In genomic region chr14:61379639-61380184, GRCh38 we compare ENCODE assay signal across 19 cellular contexts. TPM values are rescaled to one million over a fixed set of nuclear protein-coding genes. Genes with fewer than 3 reads are reported as not detected.
DNase-seq lines count a peak whose midpoint lies in the region; ATAC-seq and TF ChIP-seq lines count a peak whose summit lies in the region.
"Had no signal": no experiment of that assay in that cellular context is flagged by ENCODE, and none has a peak within 500 bp of the region (broad histone marks: within the 10 kb centered on the region; RNA-seq: fewer than 3 reads in every experiment).

No MANE protein-coding gene starts in this region.

- no peaks in the 10 kb centered on the region for H3K27me3 Mint-ChIP-seq in activated naive CD8-positive, alpha-beta T cell treated with anti-CD3 and anti-CD28 coated beads, Interleukin-2, amount 50 U/mL, for 24 hours

- CTCF ChIA-PET in A673 (lab: Charles Lee), result no interaction called here

- TF ChIP-seq CTCF in vagina (IDR thresholded peaks at IDR 0.05), result no peak
- TF ChIP-seq CTCF in A673 (conservative IDR thresholded peaks at IDR 0.05; ENCODE audit: low read depth, low read length), result no peak

- H3K4me3 Mint-ChIP-seq in activated naive CD8-positive, alpha-beta T cell treated with anti-CD3 and anti-CD28 coated beads, Interleukin-2, amount 50 U/mL, for 24 hours, result peak overlapping the region; percentile 15

- H3K9me3 ChIP-seq in vagina (no peaks in the 10 kb centered on the region), A673 (ENCODE audit: low read depth, low read length, poor library complexity, severe bottlenecking) (peaks cover 2% of the 10 kb centered on the region)
- H3K9me3 ChIP-seq: neutrophil had no signal

- H3K27ac Mint-ChIP-seq in activated naive CD4-positive, alpha-beta T cell treated with anti-CD3 and anti-CD28 coated beads, Interleukin-2, amount 50 U/mL, for 72 hours, result peak overlapping the region; percentile 58 to 65
- H3K27ac Mint-ChIP-seq in activated naive CD8-positive, alpha-beta T cell treated with anti-CD3 and anti-CD28 coated beads, Interleukin-2, amount 50 U/mL, for 24 hours, result peak overlapping the region; percentile 80

- DNase-seq in activated naive CD4-positive, alpha-beta T cell treated with anti-CD3 and anti-CD28 coated beads, Interleukin-2, amount 50 U/mL, for 72 hours (ENCODE audit: low spot score in 2 of 2), result no peak
- DNase-seq in activated naive CD4-positive, alpha-beta T cell treated with Interleukin-2 at 50 U/mL for 16 hours, result no peak
- peak; percentile 39 for DNase-seq in activated naive CD8-positive, alpha-beta T cell treated with anti-CD3 and anti-CD28 coated beads, Interleukin-2, amount 50 U/mL, for 24 hours
- DNase-seq in vagina (ENCODE audit: extremely low spot score in 2 of 2) (no peak), A673 (ENCODE audit: low spot score) (no peak), T-helper 9 cell (no peak)
- DNase-seq: anterior cingulate cortex; DMS153; HCEC 1CT; heart left ventricle; NCI-H1694; NCI-H446 treated with DMSO at 0.1 percent for 48 hours; right cardiac atrium; SK-N-SH; stimulated activated CD4-positive, alpha-beta T cell treated with anti-CD3 and anti-CD28 coated beads, Interleukin-2, amount 100 ng/mL, for 24 hours; trophoblast cell had no signal

- H3K36me3 ChIP-seq in vagina, result no peaks in the 10 kb centered on the region
- H3K36me3 ChIP-seq in A673 (ENCODE audit: insufficient read depth, low read length, poor library complexity, severe bottlenecking), result no peaks in the 10 kb centered on the region
- H3K36me3 ChIP-seq: heart left ventricle, neutrophil had no signal

- H3K9me3 Mint-ChIP-seq in activated naive CD4-positive, alpha-beta T cell treated with anti-CD3 and anti-CD28 coated beads, Interleukin-2, amount 50 U/mL, for 72 hours, result peaks cover 9 to 16% of the 10 kb centered on the region in 2 donors
- H3K9me3 Mint-ChIP-seq in activated naive CD8-positive, alpha-beta T cell treated with anti-CD3 and anti-CD28 coated beads, Interleukin-2, amount 50 U/mL, for 24 hours, result no peaks in the 10 kb centered on the region

- peak; percentile 41 to 60 for ATAC-seq in activated naive CD4-positive, alpha-beta T cell treated with anti-CD3 and anti-CD28 coated beads, Interleukin-2, amount 50 U/mL, for 72 hours
- ATAC-seq in HG02798 (IDR thresholded peaks at IDR 0.05; ENCODE audit: poor library complexity, unreplicated experiment) (peak; percentile 48), HG02938 (IDR thresholded peaks at IDR 0.05; ENCODE audit: unreplicated experiment) (no peak)
- ATAC-seq in activated naive CD8-positive, alpha-beta T cell treated with anti-CD3 and anti-CD28 coated beads, Interleukin-2, amount 50 U/mL, for 24 hours, result peak; percentile 70
- ATAC-seq: heart left ventricle, right cardiac atrium had no signal

- POLR2A ChIA-PET in A673 (lab: Charles Lee; ENCODE audit: low non-redundant PET), result no interaction called here

- H3K4me3 ChIP-seq in vagina (no peak overlapping the region), A673 (ENCODE audit: low read depth, low read length, poor library complexity, severe bottlenecking) (no peak overlapping the region)
- H3K4me3 ChIP-seq: heart left ventricle had no signal

- H3K27me3 ChIP-seq in vagina (no peaks in the 10 kb centered on the region), A673 (replicated peaks; ENCODE audit: insufficient read depth, low read depth, low read length, poor library complexity) (no peaks in the 10 kb centered on the region)
- H3K27me3 ChIP-seq: heart left ventricle, neutrophil had no signal

- BruUV-seq in A673 (replicated peaks; lab: Mats Ljungman, UMichigan), result no TSS peak

- peaks cover 79% of the 10 kb centered on the region for H3K4me1 Mint-ChIP-seq in activated naive CD8-positive, alpha-beta T cell treated with anti-CD3 and anti-CD28 coated beads, Interleukin-2, amount 50 U/mL, for 24 hours

- H3K4me1 ChIP-seq in vagina, result peaks cover 18% of the 10 kb centered on the region
- no peaks in the 10 kb centered on the region for H3K4me1 ChIP-seq in A673 (ENCODE audit: insufficient read depth, low read length, poor library complexity, severe bottlenecking)

- no peak overlapping the region for H3K27ac ChIP-seq in vagina
- H3K27ac ChIP-seq in A673 (ENCODE audit: low read depth, low read length, poor library complexity, severe bottlenecking), result no peak overlapping the region
- H3K27ac ChIP-seq: heart left ventricle, neutrophil had no signal

- H3K36me3 Mint-ChIP-seq in activated naive CD4-positive, alpha-beta T cell treated with anti-CD3 and anti-CD28 coated beads, Interleukin-2, amount 50 U/mL, for 72 hours, result peaks cover 26 to 57% of the 10 kb centered on the region in 2 donors
- H3K36me3 Mint-ChIP-seq in activated naive CD8-positive, alpha-beta T cell treated with anti-CD3 and anti-CD28 coated beads, Interleukin-2, amount 50 U/mL, for 24 hours (ENCODE audit: low read depth), result peaks cover 71% of the 10 kb centered on the region

- intact Hi-C loops in vagina (cut with DNase I), result no loop called here
- intact Hi-C loops in A673 (cut with micrococcal nuclease; ENCODE audit: unreplicated experiment), result no loop called here

- no peak for TF ChIP-seq POLR2A in vagina (IDR thresholded peaks at IDR 0.05)

RNA-seq across cellular contexts. Expression of gene PRKCH, which starts 58.3 kb away (rescaled TPM):
- 100 to 1,000 TPM; 131 to 216 TPM for total RNA-seq in activated naive CD4-positive, alpha-beta T cell treated with anti-CD3 and anti-CD28 coated beads, Interleukin-2, amount 50 U/mL, for 72 hours
- 43.0 TPM for total RNA-seq in vagina
- total RNA-seq in A673 (2021), result 1.8 and 2.5 TPM in 2 replicates

Comparison
In these comparisons a context has a peak if more than half of its experiments do, and no peak if none do; other contexts are left out.
1. RNA of gene PRKCH, which starts 58.3 kb away (total RNA-seq): 131 to 216 TPM in activated naive CD4-positive, alpha-beta T cell treated with anti-CD3 and anti-CD28 coated beads, Interleukin-2, amount 50 U/mL, for 72 hours and 43.0 TPM in vagina (single experiment); 1.8 to 2.5 TPM in A673; every median in the first group is over 10 times any median in the second.